ENCODE assay signal across 12 cellular contexts in the genomic region with DNA sequence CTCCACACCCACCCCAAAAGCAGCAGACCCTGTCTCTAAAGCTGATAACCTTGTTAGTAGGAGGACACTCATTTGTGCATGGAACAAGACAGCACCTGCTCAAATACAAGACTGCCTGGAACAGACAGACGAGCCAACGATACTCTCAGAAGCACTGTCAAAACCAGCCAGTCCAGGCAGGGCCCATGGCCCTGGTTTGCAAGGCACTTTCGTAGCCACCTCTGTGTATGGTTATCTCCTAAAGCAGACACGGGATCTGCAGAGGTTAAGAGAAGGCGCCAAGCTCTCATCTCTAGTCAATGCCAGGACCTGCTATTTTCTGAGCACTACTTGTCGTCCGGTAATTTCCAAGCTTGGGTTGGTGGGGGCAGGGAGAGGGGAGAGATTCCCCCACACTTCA. TPM values are rescaled to one million over a fixed set of nuclear protein-coding genes. Genes with fewer than 3 reads are reported as not detected.
DNase-seq lines count a peak whose midpoint lies in the region; ATAC-seq and TF ChIP-seq lines count a peak whose summit lies in the region.
"Had no signal": no experiment of that assay in that cellular context is flagged by ENCODE, and none has a peak within 500 bp of the region (broad histone marks: within the 10 kb centered on the region; RNA-seq: fewer than 3 reads in every experiment).

No MANE protein-coding gene starts in this region.

- peaks cover 4% of the 10 kb centered on the region for H3K23me2 ChIP-seq in H9 (ENCODE audit: insufficient read length, low read depth, low read length, poor library complexity, severe bottlenecking)

- H3K56ac ChIP-seq in H9 (ENCODE audit: insufficient read length, low read depth, low read length) = no peak overlapping the region

- H3K18ac ChIP-seq in H9 (ENCODE audit: insufficient read length, low read depth, low read length) = no peak overlapping the region

- H4K8ac ChIP-seq in H9 (replicated peaks; ENCODE audit: insufficient read length, low read depth, low read length) = no peak overlapping the region

- H3K4ac ChIP-seq in H9 (ENCODE audit: low read depth, low read length) = no peak overlapping the region

- H3K23ac ChIP-seq in H9 (ENCODE audit: insufficient read length, low read depth, low read length) = no peak overlapping the region

- WGBS in H9 (ENCODE audit: extremely low coverage, insufficient read length, low lambda C conversion rate) = no CpG with 5 or more reads among the region's 7 CpGs

- no peak overlapping the region for H3K9ac ChIP-seq in BLaER1 treated with 17β-estradiol and CSF1 and Interleukin-3, amounts not matched to agents 10 nM and 100 nM
- no peak overlapping the region for H3K9ac ChIP-seq in H9 (ENCODE audit: extremely low read depth, insufficient read length, low read length)
- no peak overlapping the region for H3K9ac ChIP-seq in neural progenitor cell

- H3K9me3 Mint-ChIP-seq in H9 = no peaks in the 10 kb centered on the region; a peak in 1 of 5 replicates
- H3K9me3 Mint-ChIP-seq in neural progenitor cell = no peaks in the 10 kb centered on the region

- H3K14ac ChIP-seq in H9 (ENCODE audit: insufficient read depth, low read length) = no peak overlapping the region

- no peak overlapping the region for H2BK12ac ChIP-seq in H9 (ENCODE audit: insufficient read length, low read depth, low read length)

- H3K36me3 ChIP-seq in BLaER1 treated with 17β-estradiol and CSF1 and Interleukin-3, amounts not matched to agents 10 nM and 100 nM = no peaks in the 10 kb centered on the region
- no peaks in the 10 kb centered on the region for H3K36me3 ChIP-seq in neural progenitor cell
- H3K36me3 ChIP-seq: SJCRH30 had no signal

- no peak overlapping the region for H3K27ac ChIP-seq in BLaER1 treated with 17β-estradiol and CSF1 and Interleukin-3, amounts not matched to agents 10 nM and 100 nM
- no peak overlapping the region for H3K27ac ChIP-seq in H9 (ENCODE audit: insufficient read length, low read depth, low read length)
- no peak overlapping the region for H3K27ac ChIP-seq in neural progenitor cell
- H3K27ac ChIP-seq: C4-2B, RWPE1, SJCRH30 had no signal

- H2BK20ac ChIP-seq in H9 (ENCODE audit: low read depth, low read length, poor library complexity, severe bottlenecking) = no peak overlapping the region

- no peaks in the 10 kb centered on the region for H3K9me3 ChIP-seq in BLaER1 treated with 17β-estradiol and CSF1 and Interleukin-3, amounts not matched to agents 10 nM and 100 nM (replicated peaks in 1 of 11)
- H3K9me3 ChIP-seq in H9 (ENCODE audit: control insufficient read depth, low read depth, low read length) (no peaks in the 10 kb centered on the region), neural progenitor cell (ENCODE audit: low read depth) (no peaks in the 10 kb centered on the region)
- H3K9me3 ChIP-seq: SJCRH30 had no signal

- no peaks in the 10 kb centered on the region for H3K79me1 ChIP-seq in H9 (ENCODE audit: insufficient read depth, low read depth, low read length, poor library complexity, severe bottlenecking)

- no peaks in the 10 kb centered on the region for H3K36me3 Mint-ChIP-seq in H9 (ENCODE audit: insufficient read depth in 1 of 3, low read depth in 3 of 3)
- H3K36me3 Mint-ChIP-seq in neural progenitor cell = no peaks in the 10 kb centered on the region

- H4K20me1 ChIP-seq in BLaER1 treated with 17β-estradiol and CSF1 and Interleukin-3, amounts not matched to agents 10 nM and 100 nM = peaks cover 0 to 5% (median 0%) of the 10 kb centered on the region in 11 experiments; a peak in 1 of 22 replicates
- H4K20me1 ChIP-seq in H9 (ENCODE audit: control insufficient read depth, insufficient read depth, insufficient read length) (no peaks in the 10 kb centered on the region), neural progenitor cell (ENCODE audit: low read depth) (no peaks in the 10 kb centered on the region)

- no peaks in the 10 kb centered on the region for H3F3A ChIP-seq in neural progenitor cell (ENCODE audit: low read depth)

- H3K4me1 Mint-ChIP-seq in H9 (peaks cover 16 to 25% of the 10 kb centered on the region in 2 experiments), neural progenitor cell (peaks cover 18% of the 10 kb centered on the region)

- peaks cover 9 to 37% (median 28%) of the 10 kb centered on the region in 10 experiments for H3K4me1 ChIP-seq in BLaER1 treated with 17β-estradiol and CSF1 and Interleukin-3, amounts not matched to agents 10 nM and 100 nM
- H3K4me1 ChIP-seq in H9 (ENCODE audit: insufficient read depth, low read length) (no peaks in the 10 kb centered on the region), neural progenitor cell (peaks cover 3% of the 10 kb centered on the region)

- no peak overlapping the region for H3T11ph ChIP-seq in H9 (ENCODE audit: low read length)

- H3K4me3 ChIP-seq in BLaER1 treated with 17β-estradiol and CSF1 and Interleukin-3, amounts not matched to agents 10 nM and 100 nM = no peak overlapping the region
- H3K4me3 ChIP-seq in neural progenitor cell = no peak overlapping the region
- H3K4me3 ChIP-seq: SJCRH30 had no signal

- no peak overlapping the region for H2AK5ac ChIP-seq in H9 (ENCODE audit: insufficient read length, low read length)

- no peak overlapping the region for H2BK5ac ChIP-seq in H9 (ENCODE audit: insufficient read length, low read length)

- H3K27me3 ChIP-seq in BLaER1 treated with 17β-estradiol and CSF1 and Interleukin-3, amounts not matched to agents 10 nM and 100 nM = no peaks in the 10 kb centered on the region
- H3K27me3 ChIP-seq in H9 (ENCODE audit: insufficient read depth, low read length) = no peaks in the 10 kb centered on the region
- peaks cover 31% of the 10 kb centered on the region for H3K27me3 ChIP-seq in neural progenitor cell
- H3K27me3 ChIP-seq: SJCRH30 had no signal

- no peak overlapping the region for H2BK120ac ChIP-seq in H9 (ENCODE audit: low read depth, low read length, poor library complexity, severe bottlenecking)

- H2BK15ac ChIP-seq in H9 (ENCODE audit: low read depth, low read length) = no peak overlapping the region

- no peak overlapping the region for H3K4me3 Mint-ChIP-seq in H9
- H3K4me3 Mint-ChIP-seq in neural progenitor cell = no peak overlapping the region

- no peak for TF ChIP-seq CTCF in H9 (conservative IDR thresholded peaks at IDR 0.05)
- TF ChIP-seq CTCF in neural progenitor cell (IDR thresholded peaks at IDR 0.05) = no peak

- H3K27me3 Mint-ChIP-seq in H9 (ENCODE audit: low read depth) (peaks cover 57% of the 10 kb centered on the region), neural progenitor cell (ENCODE audit: insufficient read depth, low read depth) (peaks cover 18% of the 10 kb centered on the region)

- no peak overlapping the region for H4K5ac ChIP-seq in H9 (ENCODE audit: insufficient read length, low read depth, low read length)

- no peak overlapping the region for H3K27ac Mint-ChIP-seq in H9
- H3K27ac Mint-ChIP-seq in neural progenitor cell = no peak overlapping the region

- no peak overlapping the region for H2AFZ ChIP-seq in H9 (ENCODE audit: low read length)
- peak overlapping the region; percentile 88 for H2AFZ ChIP-seq in neural progenitor cell (replicated peaks)

- H3K4me2 ChIP-seq in BLaER1 treated with 17β-estradiol and CSF1 and Interleukin-3, amounts not matched to agents 10 nM and 100 nM = peak overlapping the region; percentile 41 to 76 (median 63); a peak in 20 of 22 replicates
- H3K4me2 ChIP-seq in H9 (ENCODE audit: insufficient read depth, insufficient read length, low read length) (peak overlapping the region; percentile 20), neural progenitor cell (no peak overlapping the region)

- DNase-seq in H9 = no peak
- peak; percentile 31 for DNase-seq in SK-N-DZ (ENCODE audit: low spot score)
- DNase-seq in neural progenitor cell (ENCODE audit: low spot score) = no peak
- no peak for DNase-seq in activated CD4-positive, CD25-positive, alpha-beta regulatory T cell treated with anti-CD3 and anti-CD28 coated beads, Interleukin-2, amount 50 U/mL, for 72 hours
- DNase-seq in cerebellar nuclear complex (lab: John Stamatoyannopoulos, UW) = no peak
- no peak for DNase-seq in NOMO-1 (lab: John Stamatoyannopoulos, UW; ENCODE audit: unreplicated experiment in 2 of 2)
- DNase-seq: NCI-H524 treated with DMSO at 0.1 percent for 48 hours had no signal

- no peaks in the 10 kb centered on the region for H3K79me2 ChIP-seq in H9 (ENCODE audit: insufficient read depth, low read length)
- H3K79me2 ChIP-seq in neural progenitor cell (ENCODE audit: low read depth) = no peaks in the 10 kb centered on the region

- no peak overlapping the region for H4K91ac ChIP-seq in H9 (ENCODE audit: insufficient read length, low read depth, low read length)

- ATAC-seq in HG03342 (IDR thresholded peaks at IDR 0.05; ENCODE audit: unreplicated experiment) = no peak

RNA-seq across cellular contexts. Expression of gene NTRK3, which starts 10.5 kb away (rescaled TPM):
- total RNA-seq in H9 (2021) (2.4 and 2.5 TPM in 2 replicates), neural progenitor cell (ENCODE audit: low replicate concordance) (2.0 and 2.4 TPM in 2 replicates)
- polyA plus RNA-seq in SK-N-DZ (2014; cell fraction: cytosol; rRNA removed) = 19.0 and 26.8 TPM in 2 replicates
- polyA plus RNA-seq in SK-N-DZ (2014; cell fraction: nucleus; rRNA removed) = 36.8 and 60.2 TPM in 2 replicates
